ENCODE assay signal across 1 cellular context in the genomic region with DNA sequence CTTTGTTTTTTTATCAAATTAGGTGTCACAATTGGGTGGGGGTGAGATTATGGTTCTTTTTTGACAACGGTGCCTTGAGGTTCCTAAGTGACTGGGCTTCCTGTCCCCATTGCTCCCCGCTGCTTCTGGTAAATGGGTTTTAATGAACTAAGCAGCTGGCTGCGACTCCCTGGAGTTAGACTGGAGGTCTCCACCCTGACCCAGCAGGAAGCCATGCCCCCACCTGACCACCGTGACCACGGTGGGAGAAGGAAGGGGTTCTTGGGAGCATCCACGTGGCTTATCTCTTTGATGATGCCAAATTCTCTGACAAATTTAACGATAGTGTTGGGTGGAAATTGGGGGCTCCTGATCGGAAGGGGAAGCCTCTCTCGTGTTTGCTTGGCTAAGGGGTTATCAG.
TF ChIP-seq lines count a peak whose summit lies in the region.

No MANE protein-coding gene starts in this region.

TF ChIP-seq in K562, 482 proteins besides CTCF, POLR2A, EP300 and RAD21:
- TF ChIP-seq ZNF444 (CRISPR knock-in tag; IDR thresholded peaks at IDR 0.05) (no peak), ZNF224 (CRISPR knock-in tag; IDR thresholded peaks at IDR 0.05) (no peak), DPF2 (IDR thresholded peaks at IDR 0.05) (no peak), EP400 (IDR thresholded peaks at IDR 0.05) (no peak), MYC (IDR thresholded peaks at IDR 0.05; ENCODE audit: low read depth, low read length) (no peak), MYC (CRISPR knock-in tag; IDR thresholded peaks at IDR 0.05; ENCODE audit: borderline replicate concordance, low read depth) (no peak), PTRF (tag; IDR thresholded peaks at IDR 0.05) (no peak), NFIX (CRISPR knock-in tag; IDR thresholded peaks at IDR 0.05; ENCODE audit: low read depth) (no peak)
- TF ChIP-seq, protein P1, sequence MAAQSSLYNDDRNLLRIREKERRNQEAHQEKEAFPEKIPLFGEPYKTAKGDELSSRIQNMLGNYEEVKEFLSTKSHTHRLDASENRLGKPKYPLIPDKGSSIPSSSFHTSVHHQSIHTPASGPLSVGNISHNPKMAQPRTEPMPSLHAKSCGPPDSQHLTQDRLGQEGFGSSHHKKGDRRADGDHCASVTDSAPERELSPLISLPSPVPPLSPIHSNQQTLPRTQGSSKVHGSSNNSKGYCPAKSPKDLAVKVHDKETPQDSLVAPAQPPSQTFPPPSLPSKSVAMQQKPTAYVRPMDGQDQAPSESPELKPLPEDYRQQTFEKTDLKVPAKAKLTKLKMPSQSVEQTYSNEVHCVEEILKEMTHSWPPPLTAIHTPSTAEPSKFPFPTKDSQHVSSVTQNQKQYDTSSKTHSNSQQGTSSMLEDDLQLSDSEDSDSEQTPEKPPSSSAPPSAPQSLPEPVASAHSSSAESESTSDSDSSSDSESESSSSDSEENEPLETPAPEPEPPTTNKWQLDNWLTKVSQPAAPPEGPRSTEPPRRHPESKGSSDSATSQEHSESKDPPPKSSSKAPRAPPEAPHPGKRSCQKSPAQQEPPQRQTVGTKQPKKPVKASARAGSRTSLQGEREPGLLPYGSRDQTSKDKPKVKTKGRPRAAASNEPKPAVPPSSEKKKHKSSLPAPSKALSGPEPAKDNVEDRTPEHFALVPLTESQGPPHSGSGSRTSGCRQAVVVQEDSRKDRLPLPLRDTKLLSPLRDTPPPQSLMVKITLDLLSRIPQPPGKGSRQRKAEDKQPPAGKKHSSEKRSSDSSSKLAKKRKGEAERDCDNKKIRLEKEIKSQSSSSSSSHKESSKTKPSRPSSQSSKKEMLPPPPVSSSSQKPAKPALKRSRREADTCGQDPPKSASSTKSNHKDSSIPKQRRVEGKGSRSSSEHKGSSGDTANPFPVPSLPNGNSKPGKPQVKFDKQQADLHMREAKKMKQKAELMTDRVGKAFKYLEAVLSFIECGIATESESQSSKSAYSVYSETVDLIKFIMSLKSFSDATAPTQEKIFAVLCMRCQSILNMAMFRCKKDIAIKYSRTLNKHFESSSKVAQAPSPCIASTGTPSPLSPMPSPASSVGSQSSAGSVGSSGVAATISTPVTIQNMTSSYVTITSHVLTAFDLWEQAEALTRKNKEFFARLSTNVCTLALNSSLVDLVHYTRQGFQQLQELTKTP (IDR thresholded peaks at IDR 0.05; ENCODE audit: low read depth in 1 of 2, partially characterized antibody in 2 of 2) = no peak
- TF ChIP-seq, protein P2, sequence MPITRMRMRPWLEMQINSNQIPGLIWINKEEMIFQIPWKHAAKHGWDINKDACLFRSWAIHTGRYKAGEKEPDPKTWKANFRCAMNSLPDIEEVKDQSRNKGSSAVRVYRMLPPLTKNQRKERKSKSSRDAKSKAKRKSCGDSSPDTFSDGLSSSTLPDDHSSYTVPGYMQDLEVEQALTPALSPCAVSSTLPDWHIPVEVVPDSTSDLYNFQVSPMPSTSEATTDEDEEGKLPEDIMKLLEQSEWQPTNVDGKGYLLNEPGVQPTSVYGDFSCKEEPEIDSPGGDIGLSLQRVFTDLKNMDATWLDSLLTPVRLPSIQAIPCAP (CRISPR knock-in tag; IDR thresholded peaks at IDR 0.05; ENCODE audit: borderline replicate concordance) = no peak
